10 cellular contexts compared by ENCODE assay signal in genomic region chrX:140701480-140701879, GRCh38. TPM values are rescaled to one million over a fixed set of nuclear protein-coding genes. Genes with fewer than 3 reads are reported as not detected.
DNase-seq lines count a peak whose midpoint lies in the region; ATAC-seq and TF ChIP-seq lines count a peak whose summit lies in the region.
"Had no signal": no experiment of that assay in that cellular context is flagged by ENCODE, and none has a peak within 500 bp of the region (broad histone marks: within the 10 kb centered on the region; RNA-seq: fewer than 3 reads in every experiment).

No MANE protein-coding gene starts in this region.

- no peaks in the 10 kb centered on the region for H3K79me2 ChIP-seq in MM.1S (ENCODE audit: low read length)

- 0 out of 2 replicates have a peak overlapping the region, but pooled peaks have one; percentile 27 for H2AFZ ChIP-seq in MM.1S (ENCODE audit: low read length)

- 39% methylated on average over 9 of the region's 9 CpGs for WGBS in esophagus muscularis mucosa

- no peak for TF ChIP-seq EP300 in esophagus muscularis mucosa (IDR thresholded peaks at IDR 0.05)

- H3K27me3 ChIP-seq in MM.1S (replicated peaks; ENCODE audit: insufficient read depth, low read length) (no peaks in the 10 kb centered on the region), esophagus muscularis mucosa (no peaks in the 10 kb centered on the region), thoracic aorta (replicated peaks; ENCODE audit: insufficient read depth) (no peaks in the 10 kb centered on the region)
- H3K27me3 ChIP-seq: SJCRH30 had no signal

- peak; percentile 31 for TF ChIP-seq CTCF in MM.1S (IDR thresholded peaks at IDR 0.05; ENCODE audit: low read length)
- TF ChIP-seq CTCF in esophagus muscularis mucosa (IDR thresholded peaks at IDR 0.05): peak; percentile 11 to 44 (median 41)
- peak; percentile 22 for TF ChIP-seq CTCF in thoracic aorta (IDR thresholded peaks at IDR 0.05)

- no peaks in the 10 kb centered on the region for H3F3A ChIP-seq in MM.1S (ENCODE audit: insufficient read depth, low read length)

- H3K9me3 ChIP-seq in MM.1S (replicated peaks; ENCODE audit: insufficient read depth, low read length) (no peaks in the 10 kb centered on the region), esophagus muscularis mucosa (no peaks in the 10 kb centered on the region), thoracic aorta (no peaks in the 10 kb centered on the region)
- H3K9me3 ChIP-seq: SJCRH30 had no signal

- H3K4me3 ChIP-seq in MM.1S (ENCODE audit: low read length): no peak overlapping the region
- no peak overlapping the region for H3K4me3 ChIP-seq in esophagus muscularis mucosa
- no peak overlapping the region for H3K4me3 ChIP-seq in thoracic aorta
- H3K4me3 ChIP-seq: SJCRH30 had no signal

- no peaks in the 10 kb centered on the region for H3K4me1 ChIP-seq in MM.1S (ENCODE audit: low read length)
- H3K4me1 ChIP-seq in esophagus muscularis mucosa: no peaks in the 10 kb centered on the region
- no peaks in the 10 kb centered on the region for H3K4me1 ChIP-seq in thoracic aorta (ENCODE audit: control insufficient read depth in 1 of 2, low read depth in 2 of 2)
- H3K4me1 ChIP-seq: SJCRH30 had no signal

- no peak overlapping the region for H3K4me2 ChIP-seq in MM.1S (ENCODE audit: low read depth, low read length)

- no peak for TF ChIP-seq POLR2A in esophagus muscularis mucosa (IDR thresholded peaks at IDR 0.05; ENCODE audit: low read depth)

- DNase-seq in Right ventricle myocardium superior (no peak), left ventricle myocardium superior (no peak), MM.1S (peak; percentile 28), esophagus muscularis mucosa (ENCODE audit: extremely low spot score) (no peak), thoracic aorta (ENCODE audit: low spot score) (no peak), ecto neural progenitor cell (ENCODE audit: low spot score) (no peak), NK-92 (lab: John Stamatoyannopoulos, UW; ENCODE audit: unreplicated experiment) (no peak), NCI-H446 treated with DMSO at 0.1 percent for 48 hours (lab: John Stamatoyannopoulos, UW) (no peak)

- intact Hi-C loops in Right ventricle myocardium superior (cut with DNase I) (no loop called here), left ventricle myocardium superior (cut with micrococcal nuclease) (no loop called here), esophagus muscularis mucosa (cut with DNase I) (no loop called here)

- H3K36me3 ChIP-seq in MM.1S (replicated peaks; ENCODE audit: insufficient read depth, low read length) (no peaks in the 10 kb centered on the region), esophagus muscularis mucosa (no peaks in the 10 kb centered on the region), thoracic aorta (no peaks in the 10 kb centered on the region)
- H3K36me3 ChIP-seq: SJCRH30 had no signal

- no peaks in the 10 kb centered on the region for H4K20me1 ChIP-seq in MM.1S (ENCODE audit: insufficient read depth, low read length)

- no peak overlapping the region for H3K27ac ChIP-seq in MM.1S (ENCODE audit: low read length)
- H3K27ac ChIP-seq in esophagus muscularis mucosa (replicated peaks in 1 of 4): no peak overlapping the region
- H3K27ac ChIP-seq in thoracic aorta: no peak overlapping the region
- H3K27ac ChIP-seq: epithelial cell of prostate, SJCRH30 had no signal

- no peak overlapping the region for H3K9ac ChIP-seq in MM.1S (ENCODE audit: low read length)

- peak; percentile 46 for ATAC-seq in Right ventricle myocardium superior (ENCODE audit: poor library complexity)
- no peak for ATAC-seq in left ventricle myocardium superior
- ATAC-seq in thoracic aorta (ENCODE audit: insufficient number of reproducible peaks, low FRiP score, low read depth): no peak

- no peaks in the 10 kb centered on the region for H3K9me2 ChIP-seq in MM.1S (replicated peaks; ENCODE audit: insufficient read depth, low read length)

RNA-seq across cellular contexts. Expression of gene LINC00632, which starts 8.1 kb away (rescaled TPM):
- total RNA-seq in Right ventricle myocardium superior (158 TPM), left ventricle myocardium superior (122 TPM), esophagus muscularis mucosa (10 to 100 TPM; 11.4 to 22.8 (median 14.9) TPM), thoracic aorta (100 to 1,000 TPM; 161 to 200 TPM)
